Comparison of ENCODE assay signal across 9 cellular contexts in genomic region chr6:137545073-137545472, GRCh38. TPM values are rescaled to one million over a fixed set of nuclear protein-coding genes. Genes with fewer than 3 reads are reported as not detected.
"Had no signal": no experiment of that assay in that cellular context is flagged by ENCODE, and none has a peak within 500 bp of the region (broad histone marks: within the 10 kb centered on the region; RNA-seq: fewer than 3 reads in every experiment).

No MANE protein-coding gene starts in this region.

- DNase-seq: GDM1, GF-D8 had no signal

- FAIRE-seq: G401.6, GM12878, GM12891, GM12892, GM18507, GM19239 had no signal

- ATAC-seq: GM12878 had no signal

- H3K4me3 ChIP-seq: GM12878 had no signal

RNA-seq across cellular contexts. Expression of gene OLIG3, which starts 50.9 kb away (rescaled TPM):
- total RNA-seq: G401, GM12878 had no signal
- polyA plus RNA-seq: GM12878 had no signal
